Comparison of ENCODE assay signal across 8 cellular contexts in the genomic region with DNA sequence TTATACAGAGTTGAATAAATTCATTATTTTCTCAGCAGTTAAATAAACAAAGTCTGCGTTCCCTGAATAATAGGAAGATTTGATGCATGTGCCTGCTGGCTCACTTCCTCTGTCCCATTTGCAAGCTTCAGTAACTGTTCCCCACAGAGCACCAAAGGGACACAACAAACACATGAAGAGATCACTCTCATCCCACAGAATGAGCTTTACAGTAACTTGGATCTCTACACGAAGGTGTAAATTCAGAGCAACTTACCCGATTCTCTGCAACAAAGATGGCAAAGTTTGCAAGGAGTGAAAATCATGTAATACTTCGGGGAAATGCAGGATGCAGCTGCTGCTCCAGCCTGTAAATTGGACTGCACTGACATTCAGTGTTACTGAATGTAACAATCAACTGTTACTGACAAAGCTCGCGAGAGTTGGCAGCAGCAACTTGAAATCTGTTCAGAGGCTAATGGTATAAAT. TPM values are rescaled to one million over a fixed set of nuclear protein-coding genes. Genes with fewer than 3 reads are reported as not detected.
DNase-seq lines count a peak whose midpoint lies in the region; ATAC-seq and TF ChIP-seq lines count a peak whose summit lies in the region.

BCHE (minus strand) TSS at position 366 of the 468 bp plus-strand sequence. CDS start 6,390 bp downstream, outside the sequence.

- H3K27ac Mint-ChIP-seq in T-helper 17 cell = no peak within 1 kb of the TSS

- H3K27me3 ChIP-seq in smooth muscle cell (ENCODE audit: low read depth) (no peaks in the 10 kb centered on the region), thyroid gland (no peaks in the 10 kb centered on the region)

- H3K4me3 ChIP-seq in smooth muscle cell (peak within 1 kb of the TSS; percentile 38), thyroid gland (replicated peaks in 1 of 3) (no peak within 1 kb of the TSS)

- H3K27me3 Mint-ChIP-seq in T-helper 17 cell = no peaks in the 10 kb centered on the region

- H3K36me3 Mint-ChIP-seq in T-helper 17 cell (ENCODE audit: low read depth) = no peaks in the 10 kb centered on the region

- WGBS in smooth muscle cell (ENCODE audit: low lambda C conversion rate) = 39% methylated on average over 6 of the region's 6 CpGs
- 15% methylated on average over 6 of the region's 6 CpGs for WGBS in thyroid gland, 2 donors

- ATAC-seq in HG03432 (IDR thresholded peaks at IDR 0.05; ENCODE audit: unreplicated experiment) (peak; percentile 56), left cardiac atrium (peak; percentile 91 to 92), T-helper 17 cell (no peak), GM18498 (IDR thresholded peaks at IDR 0.05; ENCODE audit: unreplicated experiment) (no peak)

- peak within 1 kb of the TSS; percentile 76 for H3K4me2 ChIP-seq in smooth muscle cell

- no peak for TF ChIP-seq CTCF in smooth muscle cell (IDR thresholded peaks at IDR 0.05; ENCODE audit: borderline replicate concordance, insufficient read depth, poor library complexity, severe bottlenecking)
- no peak for TF ChIP-seq CTCF in thyroid gland (IDR thresholded peaks at IDR 0.05)

- no peak within 1 kb of the TSS for H3K27ac ChIP-seq in smooth muscle cell (ENCODE audit: low read depth)
- no peak within 1 kb of the TSS for H3K27ac ChIP-seq in thyroid gland

- H3F3A ChIP-seq in smooth muscle cell (ENCODE audit: low read depth) = no peaks in the 10 kb centered on the region

- DNase-seq in SW480 (ENCODE audit: low spot score) (peak; percentile 32), left cardiac atrium (peak; percentile 45), smooth muscle cell (lab: John Stamatoyannopoulos, UW; ENCODE audit: unreplicated experiment) (no peak), thyroid gland (no peak), NOMO-1 treated with dmso at 0.1 percent for 144 hours (lab: John Stamatoyannopoulos, UW; ENCODE audit: unreplicated experiment) (no peak), T-helper 17 cell (no peak)

- no peak for TF ChIP-seq POLR2A in thyroid gland (IDR thresholded peaks at IDR 0.05)

- no peak within 1 kb of the TSS for H3K9ac ChIP-seq in smooth muscle cell (ENCODE audit: low read depth)

- peaks cover 8% of the 10 kb centered on the region for H3K4me1 ChIP-seq in smooth muscle cell (ENCODE audit: low read depth)
- no peaks in the 10 kb centered on the region for H3K4me1 ChIP-seq in thyroid gland

- H3K4me3 Mint-ChIP-seq in T-helper 17 cell = no peak within 1 kb of the TSS

- no peaks in the 10 kb centered on the region for H3K79me2 ChIP-seq in smooth muscle cell (ENCODE audit: low read depth)

- no peaks in the 10 kb centered on the region for H3K9me3 ChIP-seq in smooth muscle cell (replicated peaks; ENCODE audit: low read depth)
- no peaks in the 10 kb centered on the region for H3K9me3 ChIP-seq in thyroid gland
- no peaks in the 10 kb centered on the region for H3K9me3 ChIP-seq in T-helper 17 cell (ENCODE audit: control insufficient read depth, low read length, poor library complexity, severe bottlenecking)

- no peaks in the 10 kb centered on the region for H3K4me1 Mint-ChIP-seq in T-helper 17 cell

- intact Hi-C loops in left cardiac atrium (cut with DNase I) (no loop called here), thyroid gland (cut with DNase I) (no loop called here)

- H4K20me1 ChIP-seq in smooth muscle cell (ENCODE audit: low read depth) = no peaks in the 10 kb centered on the region

- H3K36me3 ChIP-seq in smooth muscle cell (ENCODE audit: low read depth) = no peaks in the 10 kb centered on the region
- H3K36me3 ChIP-seq in thyroid gland = no peaks in the 10 kb centered on the region

- peak within 1 kb of the TSS; percentile 91 for H2AFZ ChIP-seq in smooth muscle cell (ENCODE audit: low read depth)

RNA-seq across cellular contexts. Expression of gene BCHE, which starts in this region (rescaled TPM):
- 10 to 100 TPM; 11.9 to 13.2 TPM for total RNA-seq in left cardiac atrium
- total RNA-seq in smooth muscle cell = 0.27 TPM in 1 of 2 replicates, not detected in the other
- polyA plus RNA-seq in smooth muscle cell = 0.22 TPM in 1 of 2 replicates, not detected in the other
- 1 to 10 TPM in 3 of 4 donors, under 1 TPM in 1; 0.44 to 6.6 (median 1.6) TPM for total RNA-seq in thyroid gland
- total RNA-seq in T-helper 17 cell = not detected

Comparison
In these comparisons a context has a peak if more than half of its experiments do, and no peak if none do; other contexts are left out.
1. ATAC-seq: peak in HG03432 (single experiment) and left cardiac atrium (2 of 2); none in T-helper 17 cell (single experiment) and GM18498 (single experiment).
2. DNase-seq: peak in SW480 (single experiment) and left cardiac atrium (single experiment); none in smooth muscle cell (single experiment), thyroid gland (0 of 2), NOMO-1 treated with dmso at 0.1 percent for 144 hours (single experiment) and T-helper 17 cell (0 of 3).